In genomic region chr17:51537996-51538550, GRCh38 we compare ENCODE assay signal across 19 cellular contexts.
"Had no signal": no experiment of that assay in that cellular context is flagged by ENCODE, and none has a peak within 500 bp of the region (broad histone marks: within the 10 kb centered on the region; RNA-seq: fewer than 3 reads in every experiment).

No MANE protein-coding gene starts in this region.

- H3K4me3 ChIP-seq: dorsolateral prefrontal cortex, heart left ventricle, spleen, testis, tibial nerve, upper lobe of right lung, vagina had no signal

- H3K27ac ChIP-seq: heart left ventricle, spleen, testis, tibial nerve, upper lobe of right lung, vagina had no signal

- H3K27me3 ChIP-seq: dorsolateral prefrontal cortex, heart left ventricle, testis, tibial nerve, upper lobe of right lung, vagina had no signal

- H3K4me1 Mint-ChIP-seq: stimulated activated memory B cell treated with anti-CD40 and anti-IgM and Interleukin-4, amounts not matched to agents 10 μg/mL and 1 μg/mL and 100 μg/mL, for 72 hours had no signal

- H3K27me3 Mint-ChIP-seq: stimulated activated memory B cell treated with anti-CD40 and anti-IgM and Interleukin-4, amounts not matched to agents 10 μg/mL and 1 μg/mL and 100 μg/mL, for 72 hours; stimulated activated naive CD8-positive, alpha-beta T cell treated with anti-CD3 and anti-CD28 coated beads, Interleukin-15, Interleukin-2, amounts not matched to agents 100 ng/mL and 50 ng/mL, for 24 hours had no signal

- H3K36me3 Mint-ChIP-seq: naive thymus-derived CD4-positive, alpha-beta T cell; stimulated activated memory B cell treated with anti-CD40 and anti-IgM and Interleukin-4, amounts not matched to agents 10 μg/mL and 1 μg/mL and 100 μg/mL, for 72 hours had no signal

- H3K27ac Mint-ChIP-seq: stimulated activated memory B cell treated with anti-CD40 and anti-IgM and Interleukin-4, amounts not matched to agents 10 μg/mL and 1 μg/mL and 100 μg/mL, for 72 hours; stimulated activated naive CD8-positive, alpha-beta T cell treated with anti-CD3 and anti-CD28 coated beads, Interleukin-15, Interleukin-2, amounts not matched to agents 100 ng/mL and 50 ng/mL, for 24 hours had no signal

- H3K9me3 Mint-ChIP-seq: naive thymus-derived CD4-positive, alpha-beta T cell; stimulated activated memory B cell treated with anti-CD40 and anti-IgM and Interleukin-4, amounts not matched to agents 10 μg/mL and 1 μg/mL and 100 μg/mL, for 72 hours; stimulated activated naive CD8-positive, alpha-beta T cell treated with anti-CD3 and anti-CD28 coated beads, Interleukin-15, Interleukin-2, amounts not matched to agents 100 ng/mL and 50 ng/mL, for 24 hours had no signal

- DNase-seq: effector CD8-positive, alpha-beta T cell; heart left ventricle; hippocampal formation; mesendoderm; naive thymus-derived CD4-positive, alpha-beta T cell; posterior cingulate gyrus; spleen; stimulated activated CD4-positive, alpha-beta T cell treated with anti-CD3 and anti-CD28 coated beads, Interleukin-15, amount 100 ng/mL, for 24 hours; stimulated activated CD4-positive, alpha-beta T cell treated with anti-CD3 and anti-CD28 coated beads, Interleukin-1b, Interleukin-23, amount 100 ng/mL, for 48 hours; stimulated activated CD4-positive, alpha-beta T cell treated with anti-CD3 and anti-CD28 coated beads, Interleukin-4, amount 100 ng/mL, for 24 hours; testis; upper lobe of right lung had no signal

- H3K9me3 ChIP-seq: heart left ventricle, testis, upper lobe of right lung, vagina had no signal

- H3K4me3 Mint-ChIP-seq: naive thymus-derived CD4-positive, alpha-beta T cell; stimulated activated memory B cell treated with anti-CD40 and anti-IgM and Interleukin-4, amounts not matched to agents 10 μg/mL and 1 μg/mL and 100 μg/mL, for 72 hours; stimulated activated naive CD8-positive, alpha-beta T cell treated with anti-CD3 and anti-CD28 coated beads, Interleukin-15, Interleukin-2, amounts not matched to agents 100 ng/mL and 50 ng/mL, for 24 hours had no signal

- H3K36me3 ChIP-seq: heart left ventricle, spleen, tibial nerve, upper lobe of right lung, vagina had no signal

- H3K4me1 ChIP-seq: heart left ventricle, spleen, testis, upper lobe of right lung, vagina had no signal

- ATAC-seq: esophagus mucosa; heart left ventricle; naive thymus-derived CD4-positive, alpha-beta T cell; sciatic nerve; stimulated activated memory B cell treated with anti-CD40 and anti-IgM and Interleukin-4, amounts not matched to agents 10 μg/mL and 1 μg/mL and 100 μg/mL, for 72 hours; upper lobe of right lung had no signal
